In genomic region chr21:35575280-35575915, GRCh38 we compare ENCODE assay signal across 15 cellular contexts.
A peak's percentile ranks its signal among the peaks of the same experiment; 100 is the strongest.
DNase-seq lines count a peak whose midpoint lies in the region; ATAC-seq and TF ChIP-seq lines count a peak whose summit lies in the region.
"Had no signal": no experiment of that assay in that cellular context is flagged by ENCODE, and none has a peak within 500 bp of the region (broad histone marks: within the 10 kb centered on the region; RNA-seq: fewer than 3 reads in every experiment).

No MANE protein-coding gene starts in this region.

- H3K36me3 ChIP-seq in adipocyte (ENCODE audit: control insufficient read depth, insufficient read depth, low read length, severe bottlenecking) (no peaks in the 10 kb centered on the region), suprapubic skin (no peaks in the 10 kb centered on the region), tibial nerve (no peaks in the 10 kb centered on the region)

- no peak overlapping the region for H3K4me3 ChIP-seq in AG04450 (ENCODE audit: low read depth, low read length)
- no peak overlapping the region for H3K4me3 ChIP-seq in adipocyte (ENCODE audit: low read length)
- H3K4me3 ChIP-seq in suprapubic skin = no peak overlapping the region
- H3K4me3 ChIP-seq in tibial nerve = no peak overlapping the region

- 94% methylated on average over 3 of the region's 3 CpGs for WGBS in suprapubic skin
- WGBS in tibial nerve, 2 donors = 74 to 92% methylated on average over 3 of the region's 3 CpGs

- H3K27ac ChIP-seq in AG04450 (ENCODE audit: low read depth, low read length) (no peak overlapping the region), suprapubic skin (no peak overlapping the region), tibial nerve (no peak overlapping the region)
- H3K27ac ChIP-seq: KMS-11, RWPE1 had no signal

- CTCF ChIA-PET in AG04450 (lab: Charles Lee) = interaction anchor here (1.0 to 1.1 kb wide), 2 partner anchors 264 to 365 kb away, joined by 3 read pairs; no protein-coding TSS in a partner anchor

- ATAC-seq in HG03521 (IDR thresholded peaks at IDR 0.05; ENCODE audit: unreplicated experiment) = no peak

- H3K4me1 ChIP-seq in adipocyte (ENCODE audit: control insufficient read depth, insufficient read depth, low read length) (peaks cover 39% of the 10 kb centered on the region), suprapubic skin (no peaks in the 10 kb centered on the region), tibial nerve (peaks cover 0 to 10% (median 0%) of the 10 kb centered on the region in 4 donors)

- TF ChIP-seq EP300 in suprapubic skin (IDR thresholded peaks at IDR 0.05) = no peak
- TF ChIP-seq EP300 in tibial nerve (IDR thresholded peaks at IDR 0.05) = no peak

- TF ChIP-seq CTCF in AG04450 (IDR thresholded peaks at IDR 0.05; ENCODE audit: low read depth, low read length) = no peak
- no peak for TF ChIP-seq CTCF in suprapubic skin (IDR thresholded peaks at IDR 0.05)
- TF ChIP-seq CTCF in tibial nerve (IDR thresholded peaks at IDR 0.05) = no peak

- H3K9me3 ChIP-seq in AG04450 (ENCODE audit: control insufficient read depth, insufficient read depth, low read length) (no peaks in the 10 kb centered on the region), adipocyte (ENCODE audit: control insufficient read depth, low read length) (no peaks in the 10 kb centered on the region), suprapubic skin (no peaks in the 10 kb centered on the region), tibial nerve (no peaks in the 10 kb centered on the region)

- no peak overlapping the region for H3K9ac ChIP-seq in adipocyte (ENCODE audit: low read length)
- H3K9ac ChIP-seq: KMS-11 had no signal

- no peaks in the 10 kb centered on the region for H3K27me3 ChIP-seq in AG04450 (ENCODE audit: control insufficient read depth, insufficient read depth, low read length)
- H3K27me3 ChIP-seq in adipocyte (replicated peaks; ENCODE audit: control insufficient read depth, insufficient read depth, low read length) = no peaks in the 10 kb centered on the region
- peaks cover 4% of the 10 kb centered on the region for H3K27me3 ChIP-seq in suprapubic skin
- no peaks in the 10 kb centered on the region for H3K27me3 ChIP-seq in tibial nerve

- TF ChIP-seq POLR2A in suprapubic skin (IDR thresholded peaks at IDR 0.05) = no peak
- TF ChIP-seq POLR2A in tibial nerve (IDR thresholded peaks at IDR 0.05) = no peak

- DNase-seq in AG04450 (ENCODE audit: low read depth, low spot score) = peak; percentile 81
- DNase-seq in H4 (ENCODE audit: low spot score) = peak; percentile 59
- peak; percentile 67 for DNase-seq in adipocyte (ENCODE audit: low read depth)
- peak; percentile 53 for DNase-seq in glomerular visceral epithelial cell (ENCODE audit: extremely low spot score)
- no peak for DNase-seq in KG1 (lab: John Stamatoyannopoulos, UW)
- no peak for DNase-seq in suprapubic skin (ENCODE audit: low spot score in 2 of 2)
- no peak for DNase-seq in tibial nerve (ENCODE audit: low spot score in 2 of 2)
- DNase-seq: activated CD4-positive, alpha-beta T cell treated with anti-CD3 and anti-CD28 coated beads, Interleukin-2, amount 10 ng/mL, durations not matched to agents 7 days and 5 days; activated T-cell treated with anti-CD3 and anti-CD28 coated beads, Interleukin-2, amount 50 U/mL, for 48 hours; AML-193; DND-41; substantia nigra had no signal

- POLR2A ChIA-PET in AG04450 (lab: Yijun Ruan, JAX) = interaction anchor here (0.5 kb wide), 1 partner anchor 456 kb away, joined by 6 read pairs; no protein-coding TSS in a partner anchor

Comparison
In these comparisons a context has a peak if more than half of its experiments do, and no peak if none do; other contexts are left out.
1. DNase-seq: peak in AG04450 (single experiment), H4 (single experiment), adipocyte (single experiment) and glomerular visceral epithelial cell (single experiment); none in KG1 (single experiment), suprapubic skin (0 of 2) and tibial nerve (0 of 2).